In genomic region chr17:36600936-36601302, GRCh38 we compare ENCODE assay signal across 1 cellular context.
A peak's percentile ranks its signal among the peaks of the same experiment; 100 is the strongest.
TF ChIP-seq lines count a peak whose summit lies in the region.

No MANE protein-coding gene starts in this region.

TF ChIP-seq in GM12878, 131 proteins besides CTCF, POLR2A, EP300 and RAD21:
- TF ChIP-seq YY1 (IDR thresholded peaks at IDR 0.05; ENCODE audit: low read depth, low read length) (0 out of 2 replicates have a peak, but pooled peaks have one; percentile 19), TAF1 (IDR thresholded peaks at IDR 0.05; ENCODE audit: borderline replicate concordance, low read depth, low read length) (no peak)
